ENCODE assay signal across 14 cellular contexts in the genomic region with DNA sequence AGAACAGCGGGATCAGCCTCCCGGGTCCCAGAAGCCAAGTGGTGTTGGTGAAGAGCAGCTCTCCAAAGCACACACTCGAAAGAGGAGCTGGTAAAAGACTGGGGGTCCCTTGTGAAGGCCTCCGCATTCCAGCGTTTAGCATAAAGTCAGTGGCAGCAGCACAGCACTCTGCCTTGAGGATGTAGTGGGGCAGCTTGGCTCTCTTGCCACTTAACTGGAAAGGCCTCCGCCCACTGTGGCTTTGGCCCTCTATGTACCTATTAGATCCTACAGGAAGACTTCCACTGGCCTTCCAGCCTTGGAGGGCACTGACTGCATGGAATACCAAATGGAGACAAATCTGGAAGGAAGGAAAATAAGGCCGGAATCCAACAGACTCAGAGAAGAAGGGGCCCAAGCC.
"Had no signal": no experiment of that assay in that cellular context is flagged by ENCODE, and none has a peak within 500 bp of the region (broad histone marks: within the 10 kb centered on the region; RNA-seq: fewer than 3 reads in every experiment).

No MANE protein-coding gene starts in this region.

- H3K27ac ChIP-seq: foreskin keratinocyte, hepatocyte, skin epidermis had no signal

- H2AFZ ChIP-seq: hepatocyte had no signal

- H3K4me3 Mint-ChIP-seq: effector memory CD8-positive, alpha-beta T cell; naive thymus-derived CD4-positive, alpha-beta T cell; nephron progenitor cell had no signal

- H3K9me3 Mint-ChIP-seq: effector memory CD8-positive, alpha-beta T cell; nephron progenitor cell had no signal

- H3K79me2 ChIP-seq: hepatocyte had no signal

- H3K4me1 ChIP-seq: foreskin keratinocyte had no signal

- H3K4me2 ChIP-seq: hepatocyte had no signal

- FAIRE-seq: urothelium cell line had no signal

- H3K27me3 ChIP-seq: foreskin keratinocyte had no signal

- ATAC-seq: effector memory CD8-positive, alpha-beta T cell; foreskin keratinocyte; left colon; naive thymus-derived CD4-positive, alpha-beta T cell; sciatic nerve had no signal

- H3K4me3 ChIP-seq: hepatocyte, skin epidermis had no signal

- DNase-seq: cortex of kidney; effector memory CD8-positive, alpha-beta T cell; foreskin keratinocyte; left colon; naive thymus-derived CD4-positive, alpha-beta T cell; nephron progenitor cell; posterior cingulate gyrus; stimulated activated CD4-positive, alpha-beta T cell treated with anti-CD3 and anti-CD28 coated beads, Interleukin-12 subunit alpha, Interleukin-12 subunit beta, amount 100 ng/mL, for 4 hours; stimulated activated naive CD4-positive, alpha-beta T cell; trophoblast cell had no signal

- H3K36me3 Mint-ChIP-seq: naive thymus-derived CD4-positive, alpha-beta T cell had no signal

- H3K27ac Mint-ChIP-seq: effector memory CD8-positive, alpha-beta T cell; naive thymus-derived CD4-positive, alpha-beta T cell; nephron progenitor cell had no signal
